In the genomic region with DNA sequence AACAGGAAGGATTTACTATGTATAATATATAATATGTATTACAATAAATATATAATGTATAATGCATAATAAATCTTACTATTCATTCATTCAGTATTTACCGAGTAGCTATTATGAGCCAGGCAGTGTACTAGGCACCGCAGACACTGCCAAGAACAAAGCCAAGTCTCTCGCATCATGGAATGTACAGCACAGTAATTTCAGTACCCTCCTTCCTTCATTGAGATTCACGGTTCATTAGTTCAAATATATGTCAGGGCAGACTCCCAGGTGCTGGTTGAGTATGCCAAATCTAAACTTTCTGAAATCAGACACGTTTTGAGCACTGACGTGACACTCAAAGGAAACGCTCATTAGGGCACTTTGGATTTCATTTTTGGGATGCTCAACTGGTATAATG, we compare ENCODE assay signal across 18 cellular contexts. TPM values are rescaled to one million over a fixed set of nuclear protein-coding genes. Genes with fewer than 3 reads are reported as not detected.
A peak's percentile ranks its signal among the peaks of the same experiment; 100 is the strongest.
DNase-seq lines count a peak whose midpoint lies in the region; ATAC-seq and TF ChIP-seq lines count a peak whose summit lies in the region.
"Had no signal": no experiment of that assay in that cellular context is flagged by ENCODE, and none has a peak within 500 bp of the region (broad histone marks: within the 10 kb centered on the region; RNA-seq: fewer than 3 reads in every experiment).

No MANE protein-coding gene starts in this region.

- no peak overlapping the region for H3K4me3 Mint-ChIP-seq in H9
- H3K4me3 Mint-ChIP-seq: stimulated activated naive CD8-positive, alpha-beta T cell treated with anti-CD3 and anti-CD28 coated beads, Interleukin-15, Interleukin-2, amounts not matched to agents 100 ng/mL and 50 ng/mL, for 24 hours had no signal

- H2AFZ ChIP-seq in H9 (ENCODE audit: low read length): no peak overlapping the region

- WGBS in H9 (ENCODE audit: extremely low coverage, insufficient read length, low lambda C conversion rate): no CpG with 5 or more reads among the region's 7 CpGs
- 92 to 96% (median 93%) methylated on average over 7 of the region's 7 CpGs for WGBS in adrenal gland, 4 donors

- no peak overlapping the region for H4K5ac ChIP-seq in H9 (ENCODE audit: insufficient read length, low read depth, low read length)

- no peak overlapping the region for H2AK5ac ChIP-seq in H9 (ENCODE audit: insufficient read length, low read length)

- TF ChIP-seq POLR2A in adrenal gland (IDR thresholded peaks at IDR 0.05): no peak

- no peak overlapping the region for H4K8ac ChIP-seq in H9 (replicated peaks; ENCODE audit: insufficient read length, low read depth, low read length)

- no peak overlapping the region for H3K14ac ChIP-seq in H9 (ENCODE audit: insufficient read depth, low read length)

- H3K79me1 ChIP-seq in H9 (ENCODE audit: insufficient read depth, low read depth, low read length, poor library complexity, severe bottlenecking): peaks cover 4% of the 10 kb centered on the region

- ATAC-seq in GM21717 (IDR thresholded peaks at IDR 0.05; ENCODE audit: unreplicated experiment) (peak; percentile 37), left lung (no peak)
- ATAC-seq: sciatic nerve had no signal

- H2BK20ac ChIP-seq in H9 (ENCODE audit: low read depth, low read length, poor library complexity, severe bottlenecking): no peak overlapping the region

- H3T11ph ChIP-seq in H9 (ENCODE audit: low read length): no peak overlapping the region

- H3K56ac ChIP-seq in H9 (ENCODE audit: insufficient read length, low read depth, low read length): no peak overlapping the region

- H3K27ac Mint-ChIP-seq in H9: no peak overlapping the region
- H3K27ac Mint-ChIP-seq: stimulated activated naive CD8-positive, alpha-beta T cell treated with anti-CD3 and anti-CD28 coated beads, Interleukin-15, Interleukin-2, amounts not matched to agents 100 ng/mL and 50 ng/mL, for 24 hours had no signal

- no peak overlapping the region for H3K23ac ChIP-seq in H9 (ENCODE audit: insufficient read length, low read depth, low read length)

- H3K36me3 Mint-ChIP-seq in H9 (ENCODE audit: insufficient read depth in 1 of 3, low read depth in 3 of 3): peaks cover 3 to 9% (median 4%) of the 10 kb centered on the region in 3 experiments; a peak in 3 of 7 replicates

- H3K27me3 ChIP-seq in left lung (no peaks in the 10 kb centered on the region), H9 (ENCODE audit: insufficient read depth, low read length) (no peaks in the 10 kb centered on the region), adrenal gland (no peaks in the 10 kb centered on the region)

- H2BK15ac ChIP-seq in H9 (ENCODE audit: low read depth, low read length): no peak overlapping the region

- H3K9ac ChIP-seq in H9 (ENCODE audit: extremely low read depth, insufficient read length, low read length): no peak overlapping the region
- H3K9ac ChIP-seq: KMS-11 had no signal

- intact Hi-C loops in left lung (cut with DNase I) (no loop called here), adrenal gland (cut with DNase I) (loop anchor here in 1 of 2 donors (10.0 kb wide), 1 partner anchor 68 kb away; no protein-coding TSS in a partner anchor)

- H3K36me3 ChIP-seq in left lung: no peaks in the 10 kb centered on the region
- H3K36me3 ChIP-seq in adrenal gland (replicated peaks in 1 of 2): no peaks in the 10 kb centered on the region

- peak overlapping the region; percentile 44 for H3K4me3 ChIP-seq in GM12865 (ENCODE audit: low read depth, low read length)
- H3K4me3 ChIP-seq in left lung: no peak overlapping the region
- no peak overlapping the region for H3K4me3 ChIP-seq in adrenal gland

- H3K4me2 ChIP-seq in H9 (ENCODE audit: insufficient read depth, insufficient read length, low read length): no peak overlapping the region
- H3K4me2 ChIP-seq: KMS-11 had no signal

- H2BK120ac ChIP-seq in H9 (ENCODE audit: low read depth, low read length, poor library complexity, severe bottlenecking): no peak overlapping the region

- in situ Hi-C loops in GM13976 (cut with MboI; ENCODE audit: low sequenced_read_pairs, unreplicated experiment): loop anchor here (10.0 kb wide), 1 partner anchor 78 kb away; no protein-coding TSS in a partner anchor

- no peak overlapping the region for H3K18ac ChIP-seq in H9 (ENCODE audit: insufficient read length, low read depth, low read length)

- H3K9me3 ChIP-seq in left lung (no peaks in the 10 kb centered on the region), H9 (ENCODE audit: control insufficient read depth, low read depth, low read length) (no peaks in the 10 kb centered on the region), adrenal gland (replicated peaks in 1 of 3) (no peaks in the 10 kb centered on the region)

- no peaks in the 10 kb centered on the region for H3K23me2 ChIP-seq in H9 (ENCODE audit: insufficient read length, low read depth, low read length, poor library complexity, severe bottlenecking)

- H3K79me2 ChIP-seq in H9 (ENCODE audit: insufficient read depth, low read length): peaks cover 29% of the 10 kb centered on the region; the same call in 1 of the 2 replicates

- H4K91ac ChIP-seq in H9 (ENCODE audit: insufficient read length, low read depth, low read length): no peak overlapping the region

- H3K4me1 ChIP-seq in left lung (peaks cover 0 to 19% of the 10 kb centered on the region in 2 donors), H9 (ENCODE audit: insufficient read depth, low read length) (peaks cover 4% of the 10 kb centered on the region; the same call in 1 of the 2 replicates), adrenal gland (replicated peaks in 1 of 2) (peaks cover 5 to 31% of the 10 kb centered on the region in 2 donors)

- no peak overlapping the region for H2BK12ac ChIP-seq in H9 (ENCODE audit: insufficient read length, low read depth, low read length)

- peaks cover 32 to 37% of the 10 kb centered on the region in 2 experiments for H3K4me1 Mint-ChIP-seq in H9

- TF ChIP-seq CTCF in GM12865 (IDR thresholded peaks at IDR 0.05; ENCODE audit: insufficient read depth, low read depth, low read length, missing control alignments) (no peak), left lung (IDR thresholded peaks at IDR 0.05) (no peak), GM13976 (IDR thresholded peaks at IDR 0.05; ENCODE audit: borderline replicate concordance, control extremely low read depth, extremely low read depth, insufficient read depth, missing control alignments) (no peak), H9 (conservative IDR thresholded peaks at IDR 0.05) (no peak), adrenal gland (IDR thresholded peaks at IDR 0.05) (no peak)

- H3K27me3 Mint-ChIP-seq in H9 (ENCODE audit: low read depth): no peaks in the 10 kb centered on the region
- H3K27me3 Mint-ChIP-seq: stimulated activated naive CD8-positive, alpha-beta T cell treated with anti-CD3 and anti-CD28 coated beads, Interleukin-15, Interleukin-2, amounts not matched to agents 100 ng/mL and 50 ng/mL, for 24 hours had no signal

- DNase-seq in GM12865 (ENCODE audit: low read depth) (peak; percentile 78), NCI-H69 (lab: John Stamatoyannopoulos, UW) (peak; percentile 3), left lung (no peak), Ammon's horn (ENCODE audit: low spot score) (no peak), GM13976 (ENCODE audit: low spot score) (no peak), H9 (no peak), adrenal gland (no peak)
- DNase-seq: activated CD8-positive, alpha-beta memory T cell treated with anti-CD3 and anti-CD28 coated beads for 24 hours; effector CD4-positive, alpha-beta T cell; foreskin melanocyte; NCI-H187; RPMI8226; T-helper 9 cell had no signal

- H2BK5ac ChIP-seq in H9 (ENCODE audit: insufficient read length, low read length): no peak overlapping the region

- H3K9me3 Mint-ChIP-seq in H9: no peaks in the 10 kb centered on the region
- H3K9me3 Mint-ChIP-seq: stimulated activated naive CD8-positive, alpha-beta T cell treated with anti-CD3 and anti-CD28 coated beads, Interleukin-15, Interleukin-2, amounts not matched to agents 100 ng/mL and 50 ng/mL, for 24 hours had no signal

- no peak overlapping the region for H3K4ac ChIP-seq in H9 (ENCODE audit: low read depth, low read length)

- H4K20me1 ChIP-seq in H9 (ENCODE audit: control insufficient read depth, insufficient read depth, insufficient read length): no peaks in the 10 kb centered on the region

- H3K27ac ChIP-seq in left lung (peak overlapping the region; percentile 29 to 34), H9 (ENCODE audit: insufficient read length, low read depth, low read length) (no peak overlapping the region), adrenal gland (no peak overlapping the region)
- H3K27ac ChIP-seq: C4-2B, KMS-11 had no signal

RNA-seq across cellular contexts. Expression of gene USP6NL, which starts 9.1 kb away (rescaled TPM):
- total RNA-seq in left lung: 10 to 100 TPM; 16.0 to 18.5 TPM
- total RNA-seq in H9 (2021): 27.7 and 28.3 TPM in 2 replicates
- 10 to 100 TPM; 13.3 to 35.1 (median 19.8) TPM for total RNA-seq in adrenal gland
- polyA plus RNA-seq in adrenal gland: 10 to 100 TPM in 1 of 3 donors, 1 to 10 TPM in 2; 3.5 to 20.8 (median 4.9) TPM

Comparison
In these comparisons a context has a peak if more than half of its experiments do, and no peak if none do; other contexts are left out.
1. DNase-seq: peak in GM12865 (single experiment) and NCI-H69 (single experiment); none in left lung (0 of 2), Ammon's horn (single experiment), GM13976 (single experiment), H9 (single experiment) and adrenal gland (0 of 7).
2. H3K27ac ChIP-seq: peak in left lung (2 of 2); none in H9 (single experiment) and adrenal gland (0 of 5).